Comparison of ENCODE assay signal across 30 cellular contexts in genomic region chr9:109509625-109510024, GRCh38. TPM values are rescaled to one million over a fixed set of nuclear protein-coding genes. Genes with fewer than 3 reads are reported as not detected.
"Had no signal": no experiment of that assay in that cellular context is flagged by ENCODE, and none has a peak within 500 bp of the region (broad histone marks: within the 10 kb centered on the region; RNA-seq: fewer than 3 reads in every experiment).

No MANE protein-coding gene starts in this region.

- H3K27ac ChIP-seq: left lung, neural progenitor cell, neutrophil, psoas muscle, tibial nerve, vagina had no signal

- H2AFZ ChIP-seq: neural progenitor cell had no signal

- ATAC-seq: left colon; left lung; natural killer cell; psoas muscle; right lobe of liver; stimulated activated memory B cell treated with anti-CD40 and anti-IgM and Interleukin-4, amounts not matched to agents 10 μg/mL and 1 μg/mL and 100 μg/mL, for 72 hours; stimulated activated naive CD8-positive, alpha-beta T cell treated with anti-CD3 and anti-CD28 coated beads, Interleukin-15, amount 100 ng/mL, for 72 hours had no signal

- H3K4me3 ChIP-seq: left lung, lung, neural progenitor cell, psoas muscle, right lobe of liver, smooth muscle cell, tibial nerve, vagina had no signal

- H3K4me1 ChIP-seq: left lung, tibial nerve, vagina had no signal

- H3K36me3 Mint-ChIP-seq: immature natural killer cell; mesothelial cell of epicardium; naive B cell; natural killer cell; neural progenitor cell; stimulated activated memory B cell treated with anti-CD40 and anti-IgM and Interleukin-4, amounts not matched to agents 10 μg/mL and 1 μg/mL and 100 μg/mL, for 72 hours; type B pancreatic cell had no signal

- H3K4me2 ChIP-seq: neural progenitor cell, smooth muscle cell had no signal

- H3K9me3 ChIP-seq: left lung, neutrophil, psoas muscle, right lobe of liver, tibial nerve, vagina had no signal

- H3K4me1 Mint-ChIP-seq: immature natural killer cell; mesothelial cell of epicardium; naive B cell; natural killer cell; neural progenitor cell; stimulated activated naive CD8-positive, alpha-beta T cell treated with anti-CD3 and anti-CD28 coated beads, Interleukin-15, amount 100 ng/mL, for 72 hours had no signal

- H3K27ac Mint-ChIP-seq: immature natural killer cell; mesothelial cell of epicardium; naive B cell; natural killer cell; nephron progenitor cell; neural progenitor cell; stimulated activated memory B cell treated with anti-CD40 and anti-IgM and Interleukin-4, amounts not matched to agents 10 μg/mL and 1 μg/mL and 100 μg/mL, for 72 hours; stimulated activated naive CD8-positive, alpha-beta T cell treated with anti-CD3 and anti-CD28 coated beads, Interleukin-15, amount 100 ng/mL, for 72 hours; type B pancreatic cell had no signal

- DNase-seq: hypothalamus; immature natural killer cell; kidney; left colon; left lung; mesendoderm; naive B cell; natural killer cell; nephron progenitor cell; occipital lobe; posterior cingulate gyrus; psoas muscle; stimulated activated CD4-positive, alpha-beta T cell treated with anti-CD3 and anti-CD28 coated beads, Interleukin-1b, Interleukin-23, amount 100 ng/mL, for 48 hours; stimulated activated CD4-positive, alpha-beta T cell treated with anti-CD3 and anti-CD28 coated beads, Interleukin-2, amount 100 ng/mL, for 48 hours; stimulated activated CD4-positive, alpha-beta T cell treated with anti-CD3 and anti-CD28 coated beads, Interleukin-4, amount 100 ng/mL, for 4 hours; stimulated activated CD8-positive, alpha-beta memory T cell treated with anti-CD3 and anti-CD28 coated beads, Interleukin-4, amount 100 ng/mL, for 48 hours; stimulated activated naive CD4-positive, alpha-beta T cell treated with Interleukin-2 at 50 U/mL for 16 hours; stimulated activated naive CD8-positive, alpha-beta T cell treated with anti-CD3 and anti-CD28 coated beads, Interleukin-15, amount 100 ng/mL, for 72 hours; substantia nigra had no signal

- H3K9ac ChIP-seq: neural progenitor cell had no signal

- H3K36me3 ChIP-seq: left lung, neural progenitor cell, neutrophil, right lobe of liver, tibial nerve, vagina had no signal

- H3K9me3 Mint-ChIP-seq: mesothelial cell of epicardium; natural killer cell; nephron progenitor cell; neural progenitor cell; stimulated activated memory B cell treated with anti-CD40 and anti-IgM and Interleukin-4, amounts not matched to agents 10 μg/mL and 1 μg/mL and 100 μg/mL, for 72 hours; stimulated activated naive CD8-positive, alpha-beta T cell treated with anti-CD3 and anti-CD28 coated beads, Interleukin-15, amount 100 ng/mL, for 72 hours; type B pancreatic cell had no signal

- FAIRE-seq: islet of Langerhans, kidney had no signal

- H3K27me3 ChIP-seq: left lung, neural progenitor cell, right lobe of liver, tibial nerve, vagina had no signal

- H3K4me3 Mint-ChIP-seq: immature natural killer cell; mesothelial cell of epicardium; naive B cell; natural killer cell; nephron progenitor cell; neural progenitor cell; stimulated activated memory B cell treated with anti-CD40 and anti-IgM and Interleukin-4, amounts not matched to agents 10 μg/mL and 1 μg/mL and 100 μg/mL, for 72 hours; stimulated activated naive CD8-positive, alpha-beta T cell treated with anti-CD3 and anti-CD28 coated beads, Interleukin-15, amount 100 ng/mL, for 72 hours; type B pancreatic cell had no signal

RNA-seq across cellular contexts. Expression of gene PTPN3, which starts 11.5 kb away (rescaled TPM):
- total RNA-seq: natural killer cell had no signal
- polyA plus RNA-seq: immature natural killer cell had no signal
